Comparison of ENCODE assay signal across 8 cellular contexts in genomic region chr1:203273206-203273868, GRCh38.
DNase-seq lines count a peak whose midpoint lies in the region; ATAC-seq and TF ChIP-seq lines count a peak whose summit lies in the region.

No MANE protein-coding gene starts in this region.

- H3K27me3 Mint-ChIP-seq in memory B cell = no peaks in the 10 kb centered on the region

- TF ChIP-seq CTCF in C4-2B (conservative IDR thresholded peaks at IDR 0.05) = peak; percentile 99

- H3K4me1 Mint-ChIP-seq in memory B cell = peaks cover 35% of the 10 kb centered on the region

- no peak overlapping the region for H3K27ac ChIP-seq in C4-2B

- peak overlapping the region; percentile 90 for H3K27ac Mint-ChIP-seq in memory B cell

- no peaks in the 10 kb centered on the region for H3K36me3 Mint-ChIP-seq in memory B cell

- H3K4me3 Mint-ChIP-seq in memory B cell = peak overlapping the region; percentile 87

- ATAC-seq in GM19397 (IDR thresholded peaks at IDR 0.05; ENCODE audit: unreplicated experiment) (peak; percentile 53), HG03571 (IDR thresholded peaks at IDR 0.05; ENCODE audit: unreplicated experiment) (peak; percentile 61), memory B cell (ENCODE audit: low read depth) (peak; percentile 77)

- peak; percentile 74 for DNase-seq in NCI-H748 treated with DMSO at 0.1 percent for 48 hours (lab: John Stamatoyannopoulos, UW)
- DNase-seq in activated CD8-positive, alpha-beta memory T cell treated with anti-CD3 and anti-CD28 coated beads for 1 hour (ENCODE audit: extremely low read depth in 1 of 2, low read depth in 1 of 2) = peak; percentile 80 to 89
- DNase-seq in effector CD4-positive, alpha-beta T cell = peak; percentile 93
- DNase-seq in memory B cell (ENCODE audit: low spot score in 2 of 2) = peak; percentile 95 to 97
- DNase-seq in stimulated activated CD8-positive, alpha-beta memory T cell treated with anti-CD3 and anti-CD28 coated beads, Interleukin-12 subunit alpha, Interleukin-12 subunit beta, amount 100 ng/mL, for 4 hours (ENCODE audit: low read depth) = peak; percentile 81

- no peaks in the 10 kb centered on the region for H3K9me3 Mint-ChIP-seq in memory B cell
